9 cellular contexts compared by ENCODE assay signal in the genomic region with DNA sequence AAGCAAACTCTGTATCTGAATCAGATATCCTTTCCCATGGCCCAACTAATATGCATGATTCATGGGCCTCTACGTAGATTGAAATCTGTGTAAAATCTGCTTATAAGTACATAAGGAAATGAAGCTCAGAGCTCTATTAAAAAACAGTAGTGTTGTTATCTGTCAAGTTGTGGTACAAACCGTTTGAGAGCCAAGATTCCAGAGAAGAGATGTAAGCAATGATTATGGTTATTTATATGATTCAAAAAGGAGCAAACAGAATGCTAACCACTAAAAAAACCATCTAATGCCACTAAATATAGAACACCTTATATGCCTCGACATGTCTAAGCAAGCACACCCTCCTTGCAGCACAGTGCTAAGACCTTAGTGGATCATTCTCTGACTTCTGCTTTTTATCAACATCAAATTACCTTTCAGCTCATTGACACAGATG. TPM values are rescaled to one million over a fixed set of nuclear protein-coding genes. Genes with fewer than 3 reads are reported as not detected.
DNase-seq lines count a peak whose midpoint lies in the region; ATAC-seq lines count a peak whose summit lies in the region.
"Had no signal": no experiment of that assay in that cellular context is flagged by ENCODE, and none has a peak within 500 bp of the region (broad histone marks: within the 10 kb centered on the region; RNA-seq: fewer than 3 reads in every experiment).

No MANE protein-coding gene starts in this region.

- DNase-seq in GM03348 (ENCODE audit: low spot score) (peak; percentile 48), amniotic epithelial cell (ENCODE audit: low read depth) (peak; percentile 98), myocyte (ENCODE audit: low read depth) (peak; percentile 52), NCI-H446 (lab: John Stamatoyannopoulos, UW) (no peak), NCI-H774 (lab: John Stamatoyannopoulos, UW) (no peak), inferior parietal cortex (ENCODE audit: extremely low spot score) (no peak), islet precursor cell (no peak)
- DNase-seq: tibial artery had no signal

- ATAC-seq in HG03565 (IDR thresholded peaks at IDR 0.05; ENCODE audit: unreplicated experiment): peak; percentile 22

RNA-seq across cellular contexts. Expression of a gene that starts 26.6 kb away (rescaled TPM):
- total RNA-seq in myocyte: 13.3 and 13.8 TPM in 2 replicates
- 14.5 TPM for polyA plus RNA-seq in myocyte (2012)

RNA-seq across cellular contexts. Expression of a gene that starts 35.2 kb away (rescaled TPM):
- 0.35 and 0.42 TPM in 2 replicates for total RNA-seq in myocyte
- polyA plus RNA-seq in myocyte (2012): 0.37 TPM

RNA-seq across cellular contexts. Expression of a gene that starts 44.7 kb away (rescaled TPM):
- 16.6 and 19.5 TPM in 2 replicates for total RNA-seq in myocyte
- polyA plus RNA-seq in myocyte (2012): 14.0 TPM

Comparison
In these comparisons a context has a peak if more than half of its experiments do, and no peak if none do; other contexts are left out.
1. DNase-seq: peak in GM03348 (single experiment), amniotic epithelial cell (single experiment) and myocyte (single experiment); none in NCI-H446 (0 of 2), NCI-H774 (single experiment), inferior parietal cortex (single experiment) and islet precursor cell (single experiment).